8 cellular contexts compared by ENCODE assay signal in the genomic region with DNA sequence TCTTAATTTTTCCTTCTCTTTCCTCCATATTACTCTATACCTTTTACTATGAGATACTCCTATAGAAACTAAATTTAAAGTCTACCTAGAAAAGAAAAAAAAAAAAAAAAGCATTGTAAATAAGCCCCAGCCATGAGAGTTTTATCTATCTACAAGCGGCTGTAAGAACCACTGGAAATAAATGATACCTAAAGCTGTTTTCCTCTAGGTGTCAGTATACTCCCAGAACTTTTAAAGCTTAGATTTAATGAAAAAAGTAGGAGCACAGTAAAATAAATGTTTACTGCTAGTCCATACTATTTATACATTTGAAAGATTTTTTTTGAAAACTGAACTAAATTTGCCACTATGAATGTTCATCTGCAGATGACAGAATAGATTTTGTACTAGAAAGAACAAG. TPM values are rescaled to one million over a fixed set of nuclear protein-coding genes. Genes with fewer than 3 reads are reported as not detected.
DNase-seq lines count a peak whose midpoint lies in the region; ATAC-seq and TF ChIP-seq lines count a peak whose summit lies in the region.

No MANE protein-coding gene starts in this region.

- H3F3A ChIP-seq in Loucy (ENCODE audit: low read depth) = no peaks in the 10 kb centered on the region

- H3K27ac ChIP-seq in VCaP = no peak overlapping the region

- no peaks in the 10 kb centered on the region for H3K27me3 Mint-ChIP-seq in naive thymus-derived CD8-positive, alpha-beta T cell

- H3K36me3 ChIP-seq in Loucy (ENCODE audit: insufficient read depth, low read length) = no peaks in the 10 kb centered on the region

- H3K4me3 ChIP-seq in Loucy (ENCODE audit: low read length, poor library complexity, severe bottlenecking) = no peak overlapping the region

- no peak overlapping the region for H2AFZ ChIP-seq in Loucy (ENCODE audit: low read length)

- TF ChIP-seq CTCF in AG09319 (IDR thresholded peaks at IDR 0.05; ENCODE audit: low read depth, low read length) (peak; percentile 55), Loucy (conservative IDR thresholded peaks at IDR 0.05; ENCODE audit: low read length) (peak; percentile 72), VCaP (conservative IDR thresholded peaks at IDR 0.05) (peak; percentile 84)

- H3K79me2 ChIP-seq in Loucy (ENCODE audit: insufficient read depth, low read length) = no peaks in the 10 kb centered on the region

- H3K4me1 ChIP-seq in Loucy (ENCODE audit: insufficient read depth, low read length, poor library complexity, severe bottlenecking) = peaks cover 19% of the 10 kb centered on the region

- POLR2A ChIA-PET in naive thymus-derived CD8-positive, alpha-beta T cell (lab: Charles Lee) = no interaction called here

- H3K27ac Mint-ChIP-seq in naive thymus-derived CD8-positive, alpha-beta T cell = no peak overlapping the region

- H4K20me1 ChIP-seq in Loucy (ENCODE audit: insufficient read depth, low read length, poor library complexity, severe bottlenecking) = no peaks in the 10 kb centered on the region

- ATAC-seq in naive thymus-derived CD8-positive, alpha-beta T cell = no peak
- no peak for ATAC-seq in stimulated activated naive CD8-positive, alpha-beta T cell treated with anti-CD3 and anti-CD28 coated beads, Interleukin-15, Interleukin-2, amounts not matched to agents 100 U/mL and 50 U/mL, for 24 hours

- H3K9me3 Mint-ChIP-seq in naive thymus-derived CD8-positive, alpha-beta T cell = peaks cover 0 to 33% (median 4%) of the 10 kb centered on the region in 9 donors

- H3K9ac ChIP-seq in Loucy (ENCODE audit: low read depth, low read length, poor library complexity, severe bottlenecking) = no peak overlapping the region

- H3K9me3 ChIP-seq in Loucy (ENCODE audit: insufficient read depth, low read depth, low read length) = no peaks in the 10 kb centered on the region

- H3K9me2 ChIP-seq in Loucy (replicated peaks; ENCODE audit: low read depth, low read length) = no peaks in the 10 kb centered on the region

- DNase-seq in AG09319 (ENCODE audit: extremely low read depth, low read depth) (no peak), kidney glomerular epithelial cell (lab: John Stamatoyannopoulos, UW) (peak; percentile 73), AG08396 (ENCODE audit: low spot score) (no peak), T-helper 9 cell (no peak)
- no peak for DNase-seq in naive thymus-derived CD8-positive, alpha-beta T cell
- no peak for DNase-seq in stimulated activated naive CD8-positive, alpha-beta T cell treated with anti-CD3 and anti-CD28 coated beads, Interleukin-15, Interleukin-2, amounts not matched to agents 100 U/mL and 50 U/mL, for 24 hours

- no peaks in the 10 kb centered on the region for H3K4me1 Mint-ChIP-seq in naive thymus-derived CD8-positive, alpha-beta T cell

- H3K27me3 ChIP-seq in Loucy (ENCODE audit: insufficient read depth, low read length, poor library complexity, severe bottlenecking) = no peaks in the 10 kb centered on the region

- no peaks in the 10 kb centered on the region for H3K36me3 Mint-ChIP-seq in naive thymus-derived CD8-positive, alpha-beta T cell

- H3K4me2 ChIP-seq in Loucy (ENCODE audit: low read depth, low read length, poor library complexity, severe bottlenecking) = no peak overlapping the region

- H3K4me3 Mint-ChIP-seq in naive thymus-derived CD8-positive, alpha-beta T cell = no peak overlapping the region

RNA-seq across cellular contexts. Expression of gene TYRP1, which starts 26.2 kb away (rescaled TPM):
- not detected for total RNA-seq in naive thymus-derived CD8-positive, alpha-beta T cell
- not detected for polyA plus RNA-seq in naive thymus-derived CD8-positive, alpha-beta T cell

RNA-seq across cellular contexts. Expression of gene LURAP1L, which starts 55.4 kb away (rescaled TPM):
- total RNA-seq in naive thymus-derived CD8-positive, alpha-beta T cell = not detected
- not detected for polyA plus RNA-seq in naive thymus-derived CD8-positive, alpha-beta T cell
